ENCODE assay signal across 24 cellular contexts in genomic region chr14:39279515-39279914, GRCh38. TPM values are rescaled to one million over a fixed set of nuclear protein-coding genes. Genes with fewer than 3 reads are reported as not detected.
DNase-seq lines count a peak whose midpoint lies in the region; ATAC-seq, FAIRE-seq and TF ChIP-seq lines count a peak whose summit lies in the region.
"Had no signal": no experiment of that assay in that cellular context is flagged by ENCODE, and none has a peak within 500 bp of the region (broad histone marks: within the 10 kb centered on the region; RNA-seq: fewer than 3 reads in every experiment).

No MANE protein-coding gene starts in this region.

- H2AFZ ChIP-seq in HepG2 (ENCODE audit: low read length) = no peak overlapping the region
- H2AFZ ChIP-seq: PC-9 had no signal

- peaks cover 78% of the 10 kb centered on the region for H3K79me2 ChIP-seq in HepG2 (ENCODE audit: insufficient read depth, low read length)

- ATAC-seq in activated CD8-positive, alpha-beta T cell treated with anti-CD3 and anti-CD28 coated beads for 36 hours = no peak
- no peak for ATAC-seq in activated CD8-positive, alpha-beta T cell treated with anti-CD3 and anti-CD28 coated beads, Interleukin-2, amount 10 ng/mL, durations not matched to agents 7 days and 5 days
- ATAC-seq in HepG2 (no peak), right lobe of liver (no peak)
- peak; percentile 63 for ATAC-seq in activated T-helper 17 cell treated with anti-CD3 and anti-CD28 coated beads, Interleukin-2, amount 50 U/mL, for 72 hours (replicated peaks)
- ATAC-seq in stimulated activated effector memory CD8-positive, alpha-beta T cell treated with anti-CD3 and anti-CD28 coated beads, Interleukin-12 subunit alpha, Interleukin-12 subunit beta, amount 100 ng/mL, for 72 hours = peak; percentile 74
- ATAC-seq: Right ventricle myocardium inferior had no signal

- TF ChIP-seq EP300 in HepG2 (IDR thresholded peaks at IDR 0.05; ENCODE audit: low read depth in 2 of 2, low read length in 2 of 2) (no peak), HepG2 (CRISPR knock-in tag; IDR thresholded peaks at IDR 0.05; ENCODE audit: borderline replicate concordance) (no peak)

- no peak for FAIRE-seq in HepG2 (lab: Jason Lieb, UNC)
- FAIRE-seq: A204.1 had no signal

- H3K4me3 ChIP-seq in HepG2 (replicated peaks in 1 of 3; ENCODE audit: insufficient read depth in 1 of 3, low read depth in 2 of 3, low read length in 3 of 3) (no peak overlapping the region), right lobe of liver (no peak overlapping the region)
- H3K4me3 ChIP-seq: BLaER1, HAP-1, PC-9, SJCRH30 had no signal

- H3K4me1 Mint-ChIP-seq in activated CD8-positive, alpha-beta T cell treated with anti-CD3 and anti-CD28 coated beads for 36 hours (ENCODE audit: low read depth) = peaks cover 34% of the 10 kb centered on the region
- peaks cover 13% of the 10 kb centered on the region for H3K4me1 Mint-ChIP-seq in activated CD8-positive, alpha-beta T cell treated with anti-CD3 and anti-CD28 coated beads, Interleukin-2, amount 10 ng/mL, durations not matched to agents 7 days and 5 days (ENCODE audit: low read depth)
- H3K4me1 Mint-ChIP-seq in activated T-helper 17 cell treated with anti-CD3 and anti-CD28 coated beads, Interleukin-2, amount 50 U/mL, for 72 hours = peaks cover 14% of the 10 kb centered on the region
- peaks cover 38% of the 10 kb centered on the region for H3K4me1 Mint-ChIP-seq in stimulated activated effector memory CD8-positive, alpha-beta T cell treated with anti-CD3 and anti-CD28 coated beads, Interleukin-12 subunit alpha, Interleukin-12 subunit beta, amount 100 ng/mL, for 72 hours

- no peak overlapping the region for H3K9ac ChIP-seq in HepG2 (ENCODE audit: insufficient read depth, low read depth, low read length)
- H3K9ac ChIP-seq: BLaER1 had no signal

- in situ Hi-C loops in HepG2 (cut with HindIII; ENCODE audit: extremely low pct_ligation_motif_present, low pct_unique_long_range_greater_than_20kb) = no loop called here

- peaks cover 10% of the 10 kb centered on the region; the same call in 1 of the 2 replicates for H4K20me1 ChIP-seq in HepG2 (ENCODE audit: insufficient read depth, low read length)

- CTCF ChIA-PET in activated CD8-positive, alpha-beta T cell treated with anti-CD3 and anti-CD28 coated beads for 36 hours (lab: Charles Lee) = no interaction called here
- CTCF ChIA-PET in activated CD8-positive, alpha-beta T cell treated with anti-CD3 and anti-CD28 coated beads, Interleukin-2, amount 10 ng/mL, durations not matched to agents 7 days and 5 days (lab: Charles Lee) = interaction anchor here (0.8 kb wide), 1 partner anchor 11 kb away, joined by 3 read pairs; no protein-coding TSS in a partner anchor
- CTCF ChIA-PET in HepG2 (lab: Yijun Ruan, JAX; ENCODE audit: low intra/inter-chr PET ratio, low total read pairs) = no interaction called here

- H3K27ac ChIP-seq in HepG2 (ENCODE audit: extremely low read length, insufficient read depth, low read length) (no peak overlapping the region), right lobe of liver (no peak overlapping the region)
- H3K27ac ChIP-seq: BLaER1, PC-9, SJCRH30 had no signal

- H3K4me2 ChIP-seq in HepG2 (ENCODE audit: low read depth, low read length) = no peak overlapping the region
- H3K4me2 ChIP-seq: BLaER1, PC-9 had no signal

- H3K4me1 ChIP-seq in HepG2 (ENCODE audit: insufficient read depth, low read length) = peaks cover 24% of the 10 kb centered on the region
- H3K4me1 ChIP-seq in right lobe of liver = peaks cover 0 to 16% (median 8%) of the 10 kb centered on the region in 4 donors
- H3K4me1 ChIP-seq: BLaER1 had no signal

- BruUV-seq in HepG2 (replicated peaks; lab: Mats Ljungman, UMichigan) = no TSS peak

- H3K9me3 ChIP-seq in HepG2 (ENCODE audit: low read length) (no peaks in the 10 kb centered on the region), right lobe of liver (no peaks in the 10 kb centered on the region)
- H3K9me3 ChIP-seq: HAP-1, SJCRH30 had no signal

- H3K27ac Mint-ChIP-seq in activated CD8-positive, alpha-beta T cell treated with anti-CD3 and anti-CD28 coated beads for 36 hours = peak overlapping the region; percentile 19
- no peak overlapping the region for H3K27ac Mint-ChIP-seq in activated CD8-positive, alpha-beta T cell treated with anti-CD3 and anti-CD28 coated beads, Interleukin-2, amount 10 ng/mL, durations not matched to agents 7 days and 5 days
- H3K27ac Mint-ChIP-seq in activated T-helper 17 cell treated with anti-CD3 and anti-CD28 coated beads, Interleukin-2, amount 50 U/mL, for 72 hours = peak overlapping the region; percentile 74
- H3K27ac Mint-ChIP-seq in stimulated activated effector memory CD8-positive, alpha-beta T cell treated with anti-CD3 and anti-CD28 coated beads, Interleukin-12 subunit alpha, Interleukin-12 subunit beta, amount 100 ng/mL, for 72 hours = peak overlapping the region; percentile 73

- 95% methylated on average over 3 of the region's 3 CpGs for WGBS in HepG2 (ENCODE audit: low lambda C conversion rate)
- WGBS in right lobe of liver (ENCODE audit: insufficient coverage, low coverage, low lambda C conversion rate, missing lambda C conversion rate) = 91% methylated on average over 3 of the region's 3 CpGs

- no peak for DNase-seq in activated CD8-positive, alpha-beta T cell treated with anti-CD3 and anti-CD28 coated beads for 36 hours
- DNase-seq in activated CD8-positive, alpha-beta T cell treated with anti-CD3 and anti-CD28 coated beads, Interleukin-2, amount 10 ng/mL, durations not matched to agents 7 days and 5 days = no peak
- DNase-seq in HepG2 (ENCODE audit: low spot score) (no peak), right lobe of liver (no peak), NCI-H82 (lab: John Stamatoyannopoulos, UW) (no peak), NCI-H345 (lab: John Stamatoyannopoulos, UW) (no peak)
- no peak for DNase-seq in stimulated activated effector memory CD8-positive, alpha-beta T cell treated with anti-CD3 and anti-CD28 coated beads, Interleukin-12 subunit alpha, Interleukin-12 subunit beta, amount 100 ng/mL, for 72 hours (ENCODE audit: low spot score in 2 of 2)
- DNase-seq: CD4-positive, alpha-beta memory T cell; COR-L47; DMS53; GOT3; IMR-90; KG1; MM.1S; NCI-H2029; NCI-H446 treated with DMSO at 0.1 percent for 48 hours; NCI-H526; PC-9; SJCRH30 had no signal

- TF ChIP-seq RAD21 in HepG2 (CRISPR knock-in tag; IDR thresholded peaks at IDR 0.05) = no peak

- H3K27me3 ChIP-seq in HepG2 (ENCODE audit: control insufficient read depth in 1 of 2, insufficient read depth in 2 of 2, low read length in 2 of 2) (no peaks in the 10 kb centered on the region), right lobe of liver (no peaks in the 10 kb centered on the region)
- H3K27me3 ChIP-seq: BLaER1, SJCRH30 had no signal

- no peak for TF ChIP-seq CTCF in activated CD8-positive, alpha-beta T cell treated with anti-CD3 and anti-CD28 coated beads for 36 hours (IDR thresholded peaks at IDR 0.05)
- TF ChIP-seq CTCF in HepG2 (CRISPR knock-in tag; IDR thresholded peaks at IDR 0.05) (no peak), right lobe of liver (IDR thresholded peaks at IDR 0.05) (no peak)

- no peaks in the 10 kb centered on the region for H3K9me3 Mint-ChIP-seq in activated CD8-positive, alpha-beta T cell treated with anti-CD3 and anti-CD28 coated beads for 36 hours
- H3K9me3 Mint-ChIP-seq in activated CD8-positive, alpha-beta T cell treated with anti-CD3 and anti-CD28 coated beads, Interleukin-2, amount 10 ng/mL, durations not matched to agents 7 days and 5 days (ENCODE audit: insufficient read depth) = peaks cover 4% of the 10 kb centered on the region
- no peaks in the 10 kb centered on the region for H3K9me3 Mint-ChIP-seq in activated T-helper 17 cell treated with anti-CD3 and anti-CD28 coated beads, Interleukin-2, amount 50 U/mL, for 72 hours
- no peaks in the 10 kb centered on the region for H3K9me3 Mint-ChIP-seq in stimulated activated effector memory CD8-positive, alpha-beta T cell treated with anti-CD3 and anti-CD28 coated beads, Interleukin-12 subunit alpha, Interleukin-12 subunit beta, amount 100 ng/mL, for 72 hours
- H3K9me3 Mint-ChIP-seq: CD4-positive, alpha-beta memory T cell had no signal

- POLR2A ChIA-PET in activated CD8-positive, alpha-beta T cell treated with anti-CD3 and anti-CD28 coated beads for 36 hours (lab: Charles Lee) = interaction anchor here (0.6 kb wide), 1 partner anchor 122 kb away, joined by 4 read pairs; no protein-coding TSS in a partner anchor
- POLR2A ChIA-PET in activated CD8-positive, alpha-beta T cell treated with anti-CD3 and anti-CD28 coated beads, Interleukin-2, amount 10 ng/mL, durations not matched to agents 7 days and 5 days (lab: Charles Lee) = no interaction called here
- POLR2A ChIA-PET in HepG2 (lab: Yijun Ruan, JAX) = no interaction called here

- no peak overlapping the region for H3K4me3 Mint-ChIP-seq in activated CD8-positive, alpha-beta T cell treated with anti-CD3 and anti-CD28 coated beads for 36 hours
- no peak overlapping the region for H3K4me3 Mint-ChIP-seq in activated CD8-positive, alpha-beta T cell treated with anti-CD3 and anti-CD28 coated beads, Interleukin-2, amount 10 ng/mL, durations not matched to agents 7 days and 5 days
- peak overlapping the region; percentile 21 for H3K4me3 Mint-ChIP-seq in activated T-helper 17 cell treated with anti-CD3 and anti-CD28 coated beads, Interleukin-2, amount 50 U/mL, for 72 hours
- H3K4me3 Mint-ChIP-seq in stimulated activated effector memory CD8-positive, alpha-beta T cell treated with anti-CD3 and anti-CD28 coated beads, Interleukin-12 subunit alpha, Interleukin-12 subunit beta, amount 100 ng/mL, for 72 hours = no peak overlapping the region
- H3K4me3 Mint-ChIP-seq: CD4-positive, alpha-beta memory T cell had no signal

- H3K36me3 ChIP-seq in HepG2 (replicated peaks in 1 of 2; ENCODE audit: control insufficient read depth in 1 of 2, insufficient read depth in 2 of 2, low read length in 2 of 2) (peaks cover 15 to 63% of the 10 kb centered on the region in 2 experiments), right lobe of liver (peaks cover 0 to 45% (median 21%) of the 10 kb centered on the region in 4 donors)
- H3K36me3 ChIP-seq: HAP-1 had no signal

- H3K27me3 Mint-ChIP-seq in activated CD8-positive, alpha-beta T cell treated with anti-CD3 and anti-CD28 coated beads for 36 hours = no peaks in the 10 kb centered on the region
- no peaks in the 10 kb centered on the region for H3K27me3 Mint-ChIP-seq in activated CD8-positive, alpha-beta T cell treated with anti-CD3 and anti-CD28 coated beads, Interleukin-2, amount 10 ng/mL, durations not matched to agents 7 days and 5 days (ENCODE audit: low read depth)
- no peaks in the 10 kb centered on the region for H3K27me3 Mint-ChIP-seq in activated T-helper 17 cell treated with anti-CD3 and anti-CD28 coated beads, Interleukin-2, amount 50 U/mL, for 72 hours
- H3K27me3 Mint-ChIP-seq: CD4-positive, alpha-beta memory T cell had no signal

- H3K36me3 Mint-ChIP-seq in activated CD8-positive, alpha-beta T cell treated with anti-CD3 and anti-CD28 coated beads for 36 hours (ENCODE audit: low read depth) = peaks cover 40% of the 10 kb centered on the region
- peaks cover 60% of the 10 kb centered on the region for H3K36me3 Mint-ChIP-seq in activated CD8-positive, alpha-beta T cell treated with anti-CD3 and anti-CD28 coated beads, Interleukin-2, amount 10 ng/mL, durations not matched to agents 7 days and 5 days (ENCODE audit: low read depth)
- H3K36me3 Mint-ChIP-seq in activated T-helper 17 cell treated with anti-CD3 and anti-CD28 coated beads, Interleukin-2, amount 50 U/mL, for 72 hours (ENCODE audit: low read depth) = peaks cover 73% of the 10 kb centered on the region
- H3K36me3 Mint-ChIP-seq in stimulated activated effector memory CD8-positive, alpha-beta T cell treated with anti-CD3 and anti-CD28 coated beads, Interleukin-12 subunit alpha, Interleukin-12 subunit beta, amount 100 ng/mL, for 72 hours = peaks cover 72% of the 10 kb centered on the region

- no peak for TF ChIP-seq POLR2A in HepG2 (IDR thresholded peaks at IDR 0.05; ENCODE audit: insufficient read depth in 1 of 2, low read depth in 2 of 2, low read length in 2 of 2)
- no peak for TF ChIP-seq POLR2A in right lobe of liver (IDR thresholded peaks at IDR 0.05)

- intact Hi-C loops in activated CD8-positive, alpha-beta T cell treated with anti-CD3 and anti-CD28 coated beads for 36 hours (cut with micrococcal nuclease) = no loop called here
- intact Hi-C loops in HepG2 (cut with micrococcal nuclease; ENCODE audit: unreplicated experiment) = no loop called here
- intact Hi-C loops in right lobe of liver (cut with DNase I) = loop anchor here in 1 of 2 donors (10.0 kb wide), 1 partner anchor 105 kb away; the partner anchor contains the start of genes PNN and TRAPPC6B

RNA-seq across cellular contexts. Expression of gene MIA2, which starts 45.8 kb away (rescaled TPM):
- total RNA-seq in activated CD8-positive, alpha-beta T cell treated with anti-CD3 and anti-CD28 coated beads for 36 hours = 10 to 100 TPM; 17.6 to 18.3 TPM
- total RNA-seq in activated CD8-positive, alpha-beta T cell treated with anti-CD3 and anti-CD28 coated beads, Interleukin-2, amount 10 ng/mL, durations not matched to agents 7 days and 5 days = 10 to 100 TPM; 18.6 to 21.2 TPM
- total RNA-seq in HepG2 (2016; rRNA removed; fragmentation: Illumina TruSeq; extraction: Trizol) (119 and 158 TPM in 2 replicates), right lobe of liver (10 to 100 TPM; 58.7 to 90.8 (median 73.6) TPM)
- 154 and 169 TPM in 2 replicates for total RNA-seq in HepG2 (2016; cell fraction: cytosol; rRNA removed; fragmentation: Illumina TruSeq; extraction: Trizol; ENCODE audit: low read depth)
- 111 and 161 TPM in 2 replicates for total RNA-seq in HepG2 (2016; cell fraction: insoluble cytoplasmic fraction; rRNA removed; fragmentation: Illumina TruSeq; extraction: Trizol)
- total RNA-seq in HepG2 (2016; cell fraction: membrane; rRNA removed; fragmentation: Illumina TruSeq; extraction: Trizol) = 165 and 196 TPM in 2 replicates
- 192 and 219 TPM in 2 replicates for total RNA-seq in HepG2 (2016; cell fraction: nucleus; rRNA removed; fragmentation: Illumina TruSeq; extraction: Trizol)
- polyA plus RNA-seq in HepG2 (2011; rRNA removed) = 131 and 134 TPM in 2 replicates
- polyA plus RNA-seq in HepG2 (2011; cell fraction: cytosol; rRNA removed) = 57.1 and 79.7 TPM in 2 replicates
- polyA plus RNA-seq in HepG2 (2011; cell fraction: nucleus; rRNA removed) = 77.3 and 94.7 TPM in 2 replicates
- polyA plus RNA-seq in HepG2 (2012) = 103 and 118 TPM in 2 replicates
- 19.6 and 24.5 TPM in 2 replicates for polyA plus RNA-seq in HepG2 (2016; cell fraction: cytosol; fragmentation: Illumina TruSeq; extraction: Trizol; ENCODE audit: low read depth)
- 95.4 and 102 TPM in 2 replicates for polyA plus RNA-seq in HepG2 (2016; cell fraction: insoluble cytoplasmic fraction; fragmentation: Illumina TruSeq; extraction: Trizol; ENCODE audit: low read depth)
- polyA plus RNA-seq in HepG2 (2016; cell fraction: membrane; fragmentation: Illumina TruSeq; extraction: Trizol; ENCODE audit: low read depth) = 45.8 and 50.4 TPM in 2 replicates
- polyA plus RNA-seq in HepG2 (2016; cell fraction: nucleus; fragmentation: Illumina TruSeq; extraction: Trizol; ENCODE audit: insufficient read depth, low read depth) = 216 and 223 TPM in 2 replicates
- 24.3 and 71.9 TPM in 2 replicates for polyA minus RNA-seq in HepG2 (2011; rRNA and poly(A)+ RNA removed; ENCODE audit: low replicate concordance)
- polyA minus RNA-seq in HepG2 (2011; cell fraction: cytosol; rRNA and poly(A)+ RNA removed) = 59.9 and 69.8 TPM in 2 replicates
- polyA minus RNA-seq in HepG2 (2011; cell fraction: nucleus; rRNA and poly(A)+ RNA removed) = 211 and 242 TPM in 2 replicates
- 10 to 100 TPM; 15.4 to 17.7 TPM for total RNA-seq in activated T-helper 17 cell treated with anti-CD3 and anti-CD28 coated beads, Interleukin-2, amount 50 U/mL, for 72 hours

Comparison
In these comparisons a context has a peak if more than half of its experiments do, and no peak if none do; other contexts are left out.
1. ATAC-seq: peak in activated T-helper 17 cell treated with anti-CD3 and anti-CD28 coated beads, Interleukin-2, amount 50 U/mL, for 72 hours (single experiment) and stimulated activated effector memory CD8-positive, alpha-beta T cell treated with anti-CD3 and anti-CD28 coated beads, Interleukin-12 subunit alpha, Interleukin-12 subunit beta, amount 100 ng/mL, for 72 hours (single experiment); none in activated CD8-positive, alpha-beta T cell treated with anti-CD3 and anti-CD28 coated beads for 36 hours (single experiment), activated CD8-positive, alpha-beta T cell treated with anti-CD3 and anti-CD28 coated beads, Interleukin-2, amount 10 ng/mL, durations not matched to agents 7 days and 5 days (single experiment), HepG2 (single experiment) and right lobe of liver (0 of 4).